1 cellular context compared by ENCODE assay signal in the genomic region with DNA sequence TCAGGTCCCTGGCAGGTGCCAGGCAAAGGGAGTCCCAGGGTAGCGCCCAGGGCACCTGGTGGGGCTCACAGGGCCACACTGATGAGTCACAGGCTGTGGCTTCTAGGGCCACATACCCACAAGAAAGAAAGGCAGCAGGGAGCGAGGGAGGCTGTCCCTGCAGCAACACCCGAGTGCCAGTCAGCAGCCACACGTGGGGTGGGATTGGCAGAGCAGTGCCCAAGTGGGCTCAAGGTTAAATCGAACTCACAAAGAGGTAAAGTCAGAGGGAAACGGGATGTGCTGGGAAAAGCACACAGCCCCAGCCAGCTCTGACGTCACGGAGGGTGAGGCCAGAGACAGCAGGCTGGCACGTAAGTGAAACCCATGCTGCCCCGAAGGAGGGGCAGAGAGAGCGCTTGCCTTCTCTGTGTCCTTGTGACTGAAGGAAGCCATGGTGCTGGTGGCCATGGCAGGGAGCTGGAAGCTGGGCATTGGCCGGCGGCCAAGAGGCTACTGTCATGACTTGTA.
TF ChIP-seq lines count a peak whose summit lies in the region.

No MANE protein-coding gene starts in this region.

TF ChIP-seq in SK-N-SH, 30 proteins besides CTCF, POLR2A, EP300 and RAD21 (continued from another document):
- TF ChIP-seq NFIC (IDR thresholded peaks at IDR 0.05; ENCODE audit: borderline replicate concordance) (no peak), EZH2phosphoT487 (IDR thresholded peaks at IDR 0.05; ENCODE audit: borderline replicate concordance, low read depth) (no peak), GATA2 (CRISPR knock-in tag; IDR thresholded peaks at IDR 0.05) (no peak), SIN3A (IDR thresholded peaks at IDR 0.05; ENCODE audit: borderline replicate concordance, low read depth, low read length) (no peak), FOSL2 (IDR thresholded peaks at IDR 0.05; ENCODE audit: borderline replicate concordance, low read depth) (no peak), CHD2 (IDR thresholded peaks at IDR 0.05; ENCODE audit: low read length, partially characterized antibody) (no peak), MEF2A (IDR thresholded peaks at IDR 0.05; ENCODE audit: borderline replicate concordance, low read depth) (no peak)
